ENCODE assay signal across 1 cellular context in genomic region chr17:47717261-47717697, GRCh38.
A peak's percentile ranks its signal among the peaks of the same experiment; 100 is the strongest.
TF ChIP-seq lines count a peak whose summit lies in the region.

No MANE protein-coding gene starts in this region.

TF ChIP-seq in K562, 482 proteins besides CTCF, POLR2A, EP300 and RAD21 (continued from another document):
- TF ChIP-seq ZNF764 (CRISPR knock-in tag; IDR thresholded peaks at IDR 0.05; ENCODE audit: low read depth) (no peak), STAT5A (IDR thresholded peaks at IDR 0.05; ENCODE audit: borderline replicate concordance, low read length) (no peak), THRA (IDR thresholded peaks at IDR 0.05) (no peak), RBM25 (IDR thresholded peaks at IDR 0.05; ENCODE audit: low read depth, low read length, severe bottlenecking) (no peak), ZBTB5 (IDR thresholded peaks at IDR 0.05) (no peak), VEZF1 (CRISPR knock-in tag; IDR thresholded peaks at IDR 0.05) (peak; percentile 10; the same call in 1 of the 2 replicates), RBM22 (IDR thresholded peaks at IDR 0.05; ENCODE audit: low read depth, low read length, poor library complexity, severe bottlenecking) (no peak)
TF ChIP-seq in K562: peak in this region for 2.
